Comparison of ENCODE assay signal across 1 cellular context in the genomic region with DNA sequence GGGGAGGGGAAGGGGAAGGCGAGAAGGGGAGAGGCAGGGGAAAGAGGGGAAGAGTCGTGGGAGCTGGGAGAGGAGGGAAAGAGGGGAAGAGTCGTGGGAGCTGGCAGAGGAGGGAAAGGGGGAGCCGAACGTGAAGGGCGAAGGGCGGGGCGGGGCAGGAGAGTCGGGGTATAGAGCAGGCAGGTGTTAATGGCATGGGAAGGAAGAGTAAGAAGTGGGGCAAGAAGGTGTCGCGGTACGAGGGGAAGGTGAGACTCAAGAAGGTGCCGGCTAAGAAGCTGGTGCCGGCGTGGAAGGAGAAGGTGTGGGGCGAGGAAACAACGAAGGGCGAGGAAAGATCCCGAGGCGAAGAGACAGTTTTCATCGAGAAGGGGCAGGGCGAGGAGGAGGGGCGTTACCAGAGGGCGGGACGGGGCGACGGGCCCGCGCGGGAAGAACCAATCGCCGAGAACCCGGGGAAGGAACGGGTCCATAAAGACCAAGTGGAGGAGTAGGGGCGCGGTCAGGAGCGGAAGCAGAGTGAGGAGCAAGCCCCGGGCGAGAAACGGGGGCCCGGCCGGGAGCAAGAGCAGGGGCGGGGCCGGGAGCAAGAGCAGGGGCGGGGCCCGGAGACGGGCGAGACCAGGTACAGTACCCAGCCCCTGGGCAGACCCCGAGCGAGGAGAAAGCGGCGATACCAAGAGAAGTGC.
TF ChIP-seq lines count a peak whose summit lies in the region.

No MANE protein-coding gene starts in this region.

TF ChIP-seq in H1, 55 proteins besides CTCF, POLR2A, EP300 and RAD21:
- TF ChIP-seq CTBP2 (IDR thresholded peaks at IDR 0.05; ENCODE audit: borderline replicate concordance, insufficient read depth, insufficient read length, low read length) (no peak), FOSL1 (IDR thresholded peaks at IDR 0.05; ENCODE audit: insufficient read depth, low read depth, low read length) (no peak), SIX5 (IDR thresholded peaks at IDR 0.05; ENCODE audit: low read depth, low read length) (no peak), BRCA1 (IDR thresholded peaks at IDR 0.05; ENCODE audit: low read depth, low read length) (no peak), TCF12 (IDR thresholded peaks at IDR 0.05; ENCODE audit: low read depth, low read length) (no peak), POU5F1 (IDR thresholded peaks at IDR 0.05; ENCODE audit: low read depth, low read length) (no peak), YY1 (IDR thresholded peaks at IDR 0.05; ENCODE audit: low read depth, low read length) (no peak; the same call in 1 of the 2 replicates), KDM1A (IDR thresholded peaks at IDR 0.05; ENCODE audit: borderline replicate concordance, low read length) (no peak), ZNF274 (IDR thresholded peaks at IDR 0.05; ENCODE audit: borderline replicate concordance, extremely low read depth, low read length) (no peak), NRF1 (IDR thresholded peaks at IDR 0.05; ENCODE audit: low read depth, low read length) (no peak), SUZ12 (IDR thresholded peaks at IDR 0.05; ENCODE audit: low read length) (no peak), SRF (IDR thresholded peaks at IDR 0.05; ENCODE audit: low read depth, low read length) (no peak), CBX8 (IDR thresholded peaks at IDR 0.05; ENCODE audit: borderline replicate concordance, low read depth, low read length) (no peak), RBBP5 (IDR thresholded peaks at IDR 0.05; ENCODE audit: borderline replicate concordance, low read depth, low read length) (0 out of 2 replicates have a peak, but pooled peaks have one; percentile 39), JUN (IDR thresholded peaks at IDR 0.05; ENCODE audit: low read depth, low read length) (no peak), EZH2 (IDR thresholded peaks at IDR 0.05; ENCODE audit: low read depth, low read length, severe bottlenecking) (no peak), BACH1 (IDR thresholded peaks at IDR 0.05; ENCODE audit: low read length) (peak; percentile 60), TEAD4 (IDR thresholded peaks at IDR 0.05; ENCODE audit: low read depth, low read length) (no peak), PHF8 (conservative IDR thresholded peaks at IDR 0.05; ENCODE audit: low read depth, low read length) (no peak), TAF7 (optimal IDR thresholded peaks at IDR 0.05; ENCODE audit: borderline replicate concordance, low read depth, low read length) (no peak), SP2 (IDR thresholded peaks at IDR 0.05; ENCODE audit: low read length) (no peak), TAF1 (IDR thresholded peaks at IDR 0.05; ENCODE audit: low read depth, low read length) (no peak), CBX5 (IDR thresholded peaks at IDR 0.05; ENCODE audit: low read depth, low read length) (no peak), HDAC6 (IDR thresholded peaks at IDR 0.05; ENCODE audit: low read depth, low read length) (no peak), GTF2F1 (IDR thresholded peaks at IDR 0.05; ENCODE audit: borderline replicate concordance, low read depth, low read length) (no peak), SP1 (IDR thresholded peaks at IDR 0.05; ENCODE audit: low read depth, low read length) (peak; percentile 51; the same call in 1 of the 2 replicates), CHD2 (IDR thresholded peaks at IDR 0.05; ENCODE audit: low read length) (no peak), JUND (IDR thresholded peaks at IDR 0.05; ENCODE audit: low read length) (no peak), MAFK (IDR thresholded peaks at IDR 0.05; ENCODE audit: low read depth, low read length) (no peak), BCL11A (IDR thresholded peaks at IDR 0.05; ENCODE audit: low read depth in 2 of 2, low read length in 2 of 2) (no peak), POLR2AphosphoS5 (IDR thresholded peaks at IDR 0.05; ENCODE audit: low read depth, low read length) (no peak), ASH2L (IDR thresholded peaks at IDR 0.05; ENCODE audit: low read length) (no peak), RFX5 (IDR thresholded peaks at IDR 0.05; ENCODE audit: borderline replicate concordance, low read depth, low read length) (no peak), RNF2 (IDR thresholded peaks at IDR 0.05; ENCODE audit: borderline replicate concordance, low read depth, low read length, missing control alignments, poor library complexity, severe bottlenecking) (no peak), KDM5A (IDR thresholded peaks at IDR 0.05; ENCODE audit: low read length) (no peak), SP4 (IDR thresholded peaks at IDR 0.05; ENCODE audit: low read length) (no peak), HDAC2 (IDR thresholded peaks at IDR 0.05; ENCODE audit: borderline replicate concordance in 1 of 2, low read depth in 2 of 2, low read length in 2 of 2) (peak in 1 of 2 experiments; percentile 66; a peak in 2 of 4 replicates)
- TF ChIP-seq, protein P1, sequence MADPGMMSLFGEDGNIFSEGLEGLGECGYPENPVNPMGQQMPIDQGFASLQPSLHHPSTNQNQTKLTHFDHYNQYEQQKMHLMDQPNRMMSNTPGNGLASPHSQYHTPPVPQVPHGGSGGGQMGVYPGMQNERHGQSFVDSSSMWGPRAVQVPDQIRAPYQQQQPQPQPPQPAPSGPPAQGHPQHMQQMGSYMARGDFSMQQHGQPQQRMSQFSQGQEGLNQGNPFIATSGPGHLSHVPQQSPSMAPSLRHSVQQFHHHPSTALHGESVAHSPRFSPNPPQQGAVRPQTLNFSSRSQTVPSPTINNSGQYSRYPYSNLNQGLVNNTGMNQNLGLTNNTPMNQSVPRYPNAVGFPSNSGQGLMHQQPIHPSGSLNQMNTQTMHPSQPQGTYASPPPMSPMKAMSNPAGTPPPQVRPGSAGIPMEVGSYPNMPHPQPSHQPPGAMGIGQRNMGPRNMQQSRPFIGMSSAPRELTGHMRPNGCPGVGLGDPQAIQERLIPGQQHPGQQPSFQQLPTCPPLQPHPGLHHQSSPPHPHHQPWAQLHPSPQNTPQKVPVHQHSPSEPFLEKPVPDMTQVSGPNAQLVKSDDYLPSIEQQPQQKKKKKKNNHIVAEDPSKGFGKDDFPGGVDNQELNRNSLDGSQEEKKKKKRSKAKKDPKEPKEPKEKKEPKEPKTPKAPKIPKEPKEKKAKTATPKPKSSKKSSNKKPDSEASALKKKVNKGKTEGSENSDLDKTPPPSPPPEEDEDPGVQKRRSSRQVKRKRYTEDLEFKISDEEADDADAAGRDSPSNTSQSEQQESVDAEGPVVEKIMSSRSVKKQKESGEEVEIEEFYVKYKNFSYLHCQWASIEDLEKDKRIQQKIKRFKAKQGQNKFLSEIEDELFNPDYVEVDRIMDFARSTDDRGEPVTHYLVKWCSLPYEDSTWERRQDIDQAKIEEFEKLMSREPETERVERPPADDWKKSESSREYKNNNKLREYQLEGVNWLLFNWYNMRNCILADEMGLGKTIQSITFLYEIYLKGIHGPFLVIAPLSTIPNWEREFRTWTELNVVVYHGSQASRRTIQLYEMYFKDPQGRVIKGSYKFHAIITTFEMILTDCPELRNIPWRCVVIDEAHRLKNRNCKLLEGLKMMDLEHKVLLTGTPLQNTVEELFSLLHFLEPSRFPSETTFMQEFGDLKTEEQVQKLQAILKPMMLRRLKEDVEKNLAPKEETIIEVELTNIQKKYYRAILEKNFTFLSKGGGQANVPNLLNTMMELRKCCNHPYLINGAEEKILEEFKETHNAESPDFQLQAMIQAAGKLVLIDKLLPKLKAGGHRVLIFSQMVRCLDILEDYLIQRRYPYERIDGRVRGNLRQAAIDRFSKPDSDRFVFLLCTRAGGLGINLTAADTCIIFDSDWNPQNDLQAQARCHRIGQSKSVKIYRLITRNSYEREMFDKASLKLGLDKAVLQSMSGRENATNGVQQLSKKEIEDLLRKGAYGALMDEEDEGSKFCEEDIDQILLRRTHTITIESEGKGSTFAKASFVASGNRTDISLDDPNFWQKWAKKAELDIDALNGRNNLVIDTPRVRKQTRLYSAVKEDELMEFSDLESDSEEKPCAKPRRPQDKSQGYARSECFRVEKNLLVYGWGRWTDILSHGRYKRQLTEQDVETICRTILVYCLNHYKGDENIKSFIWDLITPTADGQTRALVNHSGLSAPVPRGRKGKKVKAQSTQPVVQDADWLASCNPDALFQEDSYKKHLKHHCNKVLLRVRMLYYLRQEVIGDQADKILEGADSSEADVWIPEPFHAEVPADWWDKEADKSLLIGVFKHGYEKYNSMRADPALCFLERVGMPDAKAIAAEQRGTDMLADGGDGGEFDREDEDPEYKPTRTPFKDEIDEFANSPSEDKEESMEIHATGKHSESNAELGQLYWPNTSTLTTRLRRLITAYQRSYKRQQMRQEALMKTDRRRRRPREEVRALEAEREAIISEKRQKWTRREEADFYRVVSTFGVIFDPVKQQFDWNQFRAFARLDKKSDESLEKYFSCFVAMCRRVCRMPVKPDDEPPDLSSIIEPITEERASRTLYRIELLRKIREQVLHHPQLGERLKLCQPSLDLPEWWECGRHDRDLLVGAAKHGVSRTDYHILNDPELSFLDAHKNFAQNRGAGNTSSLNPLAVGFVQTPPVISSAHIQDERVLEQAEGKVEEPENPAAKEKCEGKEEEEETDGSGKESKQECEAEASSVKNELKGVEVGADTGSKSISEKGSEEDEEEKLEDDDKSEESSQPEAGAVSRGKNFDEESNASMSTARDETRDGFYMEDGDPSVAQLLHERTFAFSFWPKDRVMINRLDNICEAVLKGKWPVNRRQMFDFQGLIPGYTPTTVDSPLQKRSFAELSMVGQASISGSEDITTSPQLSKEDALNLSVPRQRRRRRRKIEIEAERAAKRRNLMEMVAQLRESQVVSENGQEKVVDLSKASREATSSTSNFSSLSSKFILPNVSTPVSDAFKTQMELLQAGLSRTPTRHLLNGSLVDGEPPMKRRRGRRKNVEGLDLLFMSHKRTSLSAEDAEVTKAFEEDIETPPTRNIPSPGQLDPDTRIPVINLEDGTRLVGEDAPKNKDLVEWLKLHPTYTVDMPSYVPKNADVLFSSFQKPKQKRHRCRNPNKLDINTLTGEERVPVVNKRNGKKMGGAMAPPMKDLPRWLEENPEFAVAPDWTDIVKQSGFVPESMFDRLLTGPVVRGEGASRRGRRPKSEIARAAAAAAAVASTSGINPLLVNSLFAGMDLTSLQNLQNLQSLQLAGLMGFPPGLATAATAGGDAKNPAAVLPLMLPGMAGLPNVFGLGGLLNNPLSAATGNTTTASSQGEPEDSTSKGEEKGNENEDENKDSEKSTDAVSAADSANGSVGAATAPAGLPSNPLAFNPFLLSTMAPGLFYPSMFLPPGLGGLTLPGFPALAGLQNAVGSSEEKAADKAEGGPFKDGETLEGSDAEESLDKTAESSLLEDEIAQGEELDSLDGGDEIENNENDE (IDR thresholded peaks at IDR 0.05; ENCODE audit: insufficient replicate concordance, low read length), result no peak
- TF ChIP-seq, protein P2, sequence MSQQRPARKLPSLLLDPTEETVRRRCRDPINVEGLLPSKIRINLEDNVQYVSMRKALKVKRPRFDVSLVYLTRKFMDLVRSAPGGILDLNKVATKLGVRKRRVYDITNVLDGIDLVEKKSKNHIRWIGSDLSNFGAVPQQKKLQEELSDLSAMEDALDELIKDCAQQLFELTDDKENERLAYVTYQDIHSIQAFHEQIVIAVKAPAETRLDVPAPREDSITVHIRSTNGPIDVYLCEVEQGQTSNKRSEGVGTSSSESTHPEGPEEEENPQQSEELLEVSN (IDR thresholded peaks at IDR 0.05), result 0 out of 2 replicates have a peak, but pooled peaks have one; percentile 11
- TF ChIP-seq, protein P3, sequence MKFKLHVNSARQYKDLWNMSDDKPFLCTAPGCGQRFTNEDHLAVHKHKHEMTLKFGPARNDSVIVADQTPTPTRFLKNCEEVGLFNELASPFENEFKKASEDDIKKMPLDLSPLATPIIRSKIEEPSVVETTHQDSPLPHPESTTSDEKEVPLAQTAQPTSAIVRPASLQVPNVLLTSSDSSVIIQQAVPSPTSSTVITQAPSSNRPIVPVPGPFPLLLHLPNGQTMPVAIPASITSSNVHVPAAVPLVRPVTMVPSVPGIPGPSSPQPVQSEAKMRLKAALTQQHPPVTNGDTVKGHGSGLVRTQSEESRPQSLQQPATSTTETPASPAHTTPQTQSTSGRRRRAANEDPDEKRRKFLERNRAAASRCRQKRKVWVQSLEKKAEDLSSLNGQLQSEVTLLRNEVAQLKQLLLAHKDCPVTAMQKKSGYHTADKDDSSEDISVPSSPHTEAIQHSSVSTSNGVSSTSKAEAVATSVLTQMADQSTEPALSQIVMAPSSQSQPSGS (IDR thresholded peaks at IDR 0.05; ENCODE audit: low read length), result no peak
- TF ChIP-seq, protein P4, sequence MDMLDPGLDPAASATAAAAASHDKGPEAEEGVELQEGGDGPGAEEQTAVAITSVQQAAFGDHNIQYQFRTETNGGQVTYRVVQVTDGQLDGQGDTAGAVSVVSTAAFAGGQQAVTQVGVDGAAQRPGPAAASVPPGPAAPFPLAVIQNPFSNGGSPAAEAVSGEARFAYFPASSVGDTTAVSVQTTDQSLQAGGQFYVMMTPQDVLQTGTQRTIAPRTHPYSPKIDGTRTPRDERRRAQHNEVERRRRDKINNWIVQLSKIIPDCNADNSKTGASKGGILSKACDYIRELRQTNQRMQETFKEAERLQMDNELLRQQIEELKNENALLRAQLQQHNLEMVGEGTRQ (IDR thresholded peaks at IDR 0.05; ENCODE audit: low read length), result no peak
- TF ChIP-seq, protein P5, sequence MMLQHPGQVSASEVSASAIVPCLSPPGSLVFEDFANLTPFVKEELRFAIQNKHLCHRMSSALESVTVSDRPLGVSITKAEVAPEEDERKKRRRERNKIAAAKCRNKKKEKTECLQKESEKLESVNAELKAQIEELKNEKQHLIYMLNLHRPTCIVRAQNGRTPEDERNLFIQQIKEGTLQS (IDR thresholded peaks at IDR 0.05; ENCODE audit: insufficient read depth, low read depth, low read length), result no peak
